ENCODE assay signal across 24 cellular contexts in the genomic region with DNA sequence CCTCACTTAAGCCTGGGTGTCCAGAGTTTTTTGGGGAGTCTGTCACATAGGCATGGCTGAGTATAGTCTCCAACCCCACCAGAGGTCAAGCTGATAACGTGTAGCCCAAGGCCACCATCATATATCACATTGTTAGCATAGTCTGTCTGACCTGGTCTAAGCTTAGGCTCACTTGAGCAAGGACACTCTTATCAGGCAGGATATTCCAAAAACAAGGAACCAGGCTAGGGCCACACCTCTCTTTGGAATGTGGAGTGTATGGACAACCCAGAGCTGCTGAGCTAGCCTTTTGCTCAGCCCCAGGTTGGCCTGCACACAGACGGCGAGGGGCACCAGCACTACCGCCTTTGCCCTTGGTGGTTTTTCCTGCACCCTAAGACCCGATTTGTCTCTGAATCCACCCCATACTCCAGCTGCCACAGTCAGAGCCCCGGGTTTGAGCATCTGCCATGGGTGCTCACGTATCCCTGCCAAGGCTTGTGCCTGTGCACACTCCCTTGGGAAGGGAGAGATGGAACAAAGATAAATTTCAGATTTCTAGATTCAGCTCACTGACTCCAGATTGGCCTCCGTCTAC. TPM values are rescaled to one million over a fixed set of nuclear protein-coding genes. Genes with fewer than 3 reads are reported as not detected.
DNase-seq lines count a peak whose midpoint lies in the region; ATAC-seq, FAIRE-seq and TF ChIP-seq lines count a peak whose summit lies in the region.
"Had no signal": no experiment of that assay in that cellular context is flagged by ENCODE, and none has a peak within 500 bp of the region (broad histone marks: within the 10 kb centered on the region; RNA-seq: fewer than 3 reads in every experiment).

No MANE protein-coding gene starts in this region.

- ATAC-seq in GM18907 (IDR thresholded peaks at IDR 0.05; ENCODE audit: unreplicated experiment) = no peak
- no peak for ATAC-seq in HG03045 (IDR thresholded peaks at IDR 0.05; ENCODE audit: unreplicated experiment)
- ATAC-seq: activated naive CD8-positive, alpha-beta T cell treated with anti-CD3 and anti-CD28 coated beads, Interleukin-2, amount 50 U/mL, for 24 hours; GM12878 had no signal

- peak overlapping the region; percentile 85 for H3K27ac ChIP-seq in CD8-positive, alpha-beta memory T cell (ENCODE audit: low read depth, low read length)
- H3K27ac ChIP-seq in small intestine (ENCODE audit: low read depth in 1 of 2, low read length in 1 of 2) = peak overlapping the region in 1 of 2 donors; percentile 83

- peak overlapping the region in 1 of 7 donors; percentile 68 for H3K4me3 Mint-ChIP-seq in CD8-positive, alpha-beta memory T cell
- H3K4me3 Mint-ChIP-seq: activated naive CD8-positive, alpha-beta T cell treated with anti-CD3 and anti-CD28 coated beads, Interleukin-2, amount 50 U/mL, for 24 hours; brain; CD4-positive, alpha-beta memory T cell had no signal

- H3K36me3 ChIP-seq in CD8-positive, alpha-beta memory T cell (ENCODE audit: insufficient read depth, low read length) = peaks cover 8% of the 10 kb centered on the region
- H3K36me3 ChIP-seq in small intestine (ENCODE audit: control insufficient read depth in 2 of 2, insufficient read depth in 2 of 2, low read length in 2 of 2) (peaks cover 3 to 4% of the 10 kb centered on the region in 2 donors), BE2C (peaks cover 8% of the 10 kb centered on the region)

- TF ChIP-seq CTCF in fibroblast of the aortic adventitia (IDR thresholded peaks at IDR 0.05; ENCODE audit: insufficient read depth, low read length) (no peak), BE2C (IDR thresholded peaks at IDR 0.05; ENCODE audit: low read depth, low read length) (no peak)

- no peaks in the 10 kb centered on the region for H3K27me3 Mint-ChIP-seq in CD8-positive, alpha-beta memory T cell
- H3K27me3 Mint-ChIP-seq: activated naive CD8-positive, alpha-beta T cell treated with anti-CD3 and anti-CD28 coated beads, Interleukin-2, amount 50 U/mL, for 24 hours; brain; CD4-positive, alpha-beta memory T cell had no signal

- peaks cover 0 to 68% (median 12%) of the 10 kb centered on the region in 3 donors for H3K36me3 Mint-ChIP-seq in CD8-positive, alpha-beta memory T cell

- POLR2A ChIA-PET in CD8-positive, alpha-beta memory T cell (lab: Charles Lee) = no interaction called here

- no peaks in the 10 kb centered on the region for H3K9me3 Mint-ChIP-seq in CD8-positive, alpha-beta memory T cell
- H3K9me3 Mint-ChIP-seq: activated naive CD8-positive, alpha-beta T cell treated with anti-CD3 and anti-CD28 coated beads, Interleukin-2, amount 50 U/mL, for 24 hours; brain; CD4-positive, alpha-beta memory T cell had no signal

- CTCF ChIA-PET in CD8-positive, alpha-beta memory T cell (lab: Charles Lee) = no interaction called here

- H3K4me3 ChIP-seq in CD8-positive, alpha-beta memory T cell (ENCODE audit: low read length) = no peak overlapping the region
- H3K4me3 ChIP-seq in fibroblast of the aortic adventitia (ENCODE audit: low read depth, low read length) = no peak overlapping the region
- H3K4me3 ChIP-seq in small intestine (ENCODE audit: low read depth in 1 of 2, low read length in 2 of 2) = no peak overlapping the region
- no peak overlapping the region for H3K4me3 ChIP-seq in BE2C (ENCODE audit: low read depth, low read length)
- H3K4me3 ChIP-seq: coronary artery, GM12878, right atrium auricular region, thoracic aorta had no signal

- WGBS in small intestine, 3 donors = 83 to 92% (median 90%) methylated on average over 8 of the region's 8 CpGs

- peak overlapping the region in 2 of 8 donors; percentile 86 to 91 for H3K27ac Mint-ChIP-seq in CD8-positive, alpha-beta memory T cell

- FAIRE-seq in small intestine (lab: Jason Lieb, UNC) = no peak
- FAIRE-seq: GM12878, islet of Langerhans had no signal

- H3K27me3 ChIP-seq in CD8-positive, alpha-beta memory T cell (ENCODE audit: insufficient read depth, low read length, poor library complexity, severe bottlenecking) = no peaks in the 10 kb centered on the region
- H3K27me3 ChIP-seq in small intestine (ENCODE audit: control insufficient read depth in 2 of 2, insufficient read depth in 2 of 2, low read length in 2 of 2) (no peaks in the 10 kb centered on the region), BE2C (no peaks in the 10 kb centered on the region)
- H3K27me3 ChIP-seq: right atrium auricular region had no signal

- no peaks in the 10 kb centered on the region for H3K9me3 ChIP-seq in CD8-positive, alpha-beta memory T cell (ENCODE audit: low read length)
- H3K9me3 ChIP-seq in small intestine (ENCODE audit: control insufficient read depth, low read depth) (no peaks in the 10 kb centered on the region), BE2C (no peaks in the 10 kb centered on the region)
- H3K9me3 ChIP-seq: right atrium auricular region, thoracic aorta had no signal

- H3K4me1 ChIP-seq in CD8-positive, alpha-beta memory T cell (ENCODE audit: insufficient read depth, low read length) = peaks cover 43% of the 10 kb centered on the region
- H3K4me1 ChIP-seq in small intestine (ENCODE audit: control insufficient read depth in 2 of 2, insufficient read depth in 1 of 2, low read depth in 1 of 2, low read length in 1 of 2) = peaks cover 0 to 5% of the 10 kb centered on the region in 2 donors
- H3K4me1 ChIP-seq in BE2C = peaks cover 13% of the 10 kb centered on the region

- peaks cover 24 to 65% (median 30%) of the 10 kb centered on the region in 3 donors for H3K4me1 Mint-ChIP-seq in CD8-positive, alpha-beta memory T cell

- no peak for DNase-seq in CD8-positive, alpha-beta memory T cell
- peak; percentile 77 for DNase-seq in NCI-H2171 treated with DMSO at 0.1 percent for 48 hours (lab: John Stamatoyannopoulos, UW)
- peak; percentile 3 for DNase-seq in fibroblast of the aortic adventitia (ENCODE audit: low read depth)
- DNase-seq in small intestine = peak; percentile 23
- DNase-seq in globus pallidus (ENCODE audit: low spot score) = no peak
- DNase-seq in BE2C = no peak
- DNase-seq: activated CD4-positive, alpha-beta T cell treated with anti-CD3 and anti-CD28 coated beads for 48 hours; activated CD8-positive, alpha-beta memory T cell treated with anti-CD3 and anti-CD28 coated beads, Interleukin-2, amount 50 U/mL, for 4 hours; activated effector memory CD4-positive, alpha-beta T cell treated with anti-CD3 and anti-CD28 coated beads, Interleukin-2, amount 50 U/mL, for 16 hours; activated naive CD8-positive, alpha-beta T cell treated with anti-CD3 and anti-CD28 coated beads, Interleukin-2, amount 50 U/mL, for 24 hours; CD4-positive, alpha-beta memory T cell; GOT3; NCI-H1105 treated with DMSO at 0.1 percent for 48 hours; NCI-H2107; NCI-H524; SW 1271 had no signal

RNA-seq across cellular contexts. Expression of a gene that starts 7.2 kb away (rescaled TPM):
- total RNA-seq in CD8-positive, alpha-beta memory T cell = 10 to 100 TPM; 21.9 to 23.3 TPM
- 26.0 TPM for polyA plus RNA-seq in CD8-positive, alpha-beta memory T cell
- total RNA-seq in fibroblast of the aortic adventitia (ENCODE audit: low replicate concordance) = 10.6 and 15.5 TPM in 2 replicates
- 10 to 100 TPM; 13.8 to 20.8 (median 15.6) TPM for polyA plus RNA-seq in small intestine
- 26.5 TPM for polyA plus RNA-seq in BE2C (2012; ENCODE audit: insufficient read depth, insufficient read length, low read depth)

RNA-seq across cellular contexts. Expression of a gene that starts 7.3 kb away (rescaled TPM):
- total RNA-seq in CD8-positive, alpha-beta memory T cell = 10 to 100 TPM; 64.9 to 65.5 TPM
- polyA plus RNA-seq in CD8-positive, alpha-beta memory T cell = 65.8 TPM
- total RNA-seq in fibroblast of the aortic adventitia (ENCODE audit: low replicate concordance) = 34.8 and 49.9 TPM in 2 replicates
- polyA plus RNA-seq in small intestine = 10 to 100 TPM; 40.5 to 49.7 (median 41.8) TPM
- 155 TPM for polyA plus RNA-seq in BE2C (2012; ENCODE audit: insufficient read depth, insufficient read length, low read depth)

RNA-seq across cellular contexts. Expression of a gene that starts 51.2 kb away (rescaled TPM):
- 10 to 100 TPM; 94.0 to 98.1 TPM for total RNA-seq in CD8-positive, alpha-beta memory T cell
- 54.5 TPM for polyA plus RNA-seq in CD8-positive, alpha-beta memory T cell
- total RNA-seq in fibroblast of the aortic adventitia (ENCODE audit: low replicate concordance) = 35.0 and 44.7 TPM in 2 replicates
- 10 to 100 TPM; 18.6 to 24.2 (median 19.9) TPM for polyA plus RNA-seq in small intestine
- polyA plus RNA-seq in BE2C (2012; ENCODE audit: insufficient read depth, insufficient read length, low read depth) = 51.2 TPM

Comparison
In these comparisons a context has a peak if more than half of its experiments do, and no peak if none do; other contexts are left out.
1. DNase-seq: peak in NCI-H2171 treated with DMSO at 0.1 percent for 48 hours (single experiment), fibroblast of the aortic adventitia (single experiment) and small intestine (single experiment); none in CD8-positive, alpha-beta memory T cell (0 of 5), globus pallidus (single experiment) and BE2C (single experiment).